In the genomic region with DNA sequence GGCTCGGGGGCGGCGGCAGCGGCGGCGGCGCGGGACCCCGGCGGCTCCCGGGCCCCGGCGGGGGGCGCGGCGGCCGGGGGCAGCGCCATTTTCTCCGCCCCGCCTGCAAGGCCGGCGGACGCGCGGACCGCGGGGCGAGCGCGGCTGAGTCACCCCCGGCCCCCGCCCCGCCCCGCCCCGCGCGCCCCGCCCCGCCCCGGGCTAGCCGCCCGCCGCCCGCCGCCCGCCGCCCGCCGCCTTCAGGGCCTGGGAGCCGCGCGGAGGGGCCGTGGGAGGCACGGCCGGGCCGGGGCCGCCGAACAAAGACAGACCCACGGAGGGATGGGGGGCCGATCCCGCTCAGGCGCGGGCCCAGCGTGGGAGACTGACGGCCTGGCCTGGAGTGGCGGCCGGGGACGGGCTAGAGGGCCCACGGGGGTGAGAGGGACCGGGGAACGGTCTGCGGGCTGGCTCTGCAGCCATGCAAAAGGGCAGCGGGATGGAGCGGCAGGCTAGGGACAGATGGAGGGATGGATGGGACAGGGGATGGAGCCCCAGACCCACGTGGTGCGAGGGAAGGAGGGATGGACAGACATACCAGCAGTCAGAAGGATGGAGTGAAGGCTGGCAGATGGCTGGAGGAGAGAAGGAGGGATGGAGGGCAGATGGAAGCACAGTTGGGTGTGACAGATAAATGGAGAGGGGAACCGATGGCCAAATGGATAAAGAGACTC, we compare ENCODE assay signal across 8 cellular contexts. TPM values are rescaled to one million over a fixed set of nuclear protein-coding genes. Genes with fewer than 3 reads are reported as not detected.
DNase-seq lines count a peak whose midpoint lies in the region; ATAC-seq and TF ChIP-seq lines count a peak whose summit lies in the region.

A gene (minus strand): TSS at position 124 of the 713 bp plus-strand sequence. CDS start 35 bp downstream, at position 89.

- peaks cover 17% of the 10 kb centered on the region for H3K4me1 Mint-ChIP-seq in HFFc6 (ENCODE audit: low read depth)

- H3K27ac Mint-ChIP-seq in HFFc6, result no peak within 1 kb of the TSS

- H3K9me3 ChIP-seq in ascending aorta (no peaks in the 10 kb centered on the region), right cardiac atrium (ENCODE audit: control insufficient read depth, low read length) (no peaks in the 10 kb centered on the region), psoas muscle (no peaks in the 10 kb centered on the region)

- TF ChIP-seq CTCF in HFFc6 (IDR thresholded peaks at IDR 0.05), result no peak
- no peak for TF ChIP-seq CTCF in RWPE1 (conservative IDR thresholded peaks at IDR 0.05; ENCODE audit: low read depth)
- TF ChIP-seq CTCF in ascending aorta (IDR thresholded peaks at IDR 0.05), result no peak
- TF ChIP-seq CTCF in psoas muscle (IDR thresholded peaks at IDR 0.05), result no peak

- POLR2A ChIA-PET in RWPE1 (lab: Yijun Ruan, JAX; ENCODE audit: low non-redundant PET), result no interaction called here

- WGBS in right cardiac atrium, result 2% methylated on average over 77 of the region's 77 CpGs
- 2 to 3% (median 2%) methylated on average over 38 to 69 of the region's 77 CpGs for WGBS in psoas muscle, 3 donors

- H3K9me3 Mint-ChIP-seq in HFFc6, result no peaks in the 10 kb centered on the region

- no peaks in the 10 kb centered on the region for H3K36me3 ChIP-seq in ascending aorta
- H3K36me3 ChIP-seq in psoas muscle (ENCODE audit: insufficient read depth in 1 of 2, low read depth in 1 of 2), result no peaks in the 10 kb centered on the region

- CTCF ChIA-PET in RWPE1 (lab: Yijun Ruan, JAX), result no interaction called here

- no peaks in the 10 kb centered on the region for H3K36me3 Mint-ChIP-seq in HFFc6 (ENCODE audit: low read depth)

- DNase-seq in HFFc6, result no peak
- peak; percentile 69 for DNase-seq in RWPE1 (ENCODE audit: low spot score)
- DNase-seq in ascending aorta (ENCODE audit: low spot score in 2 of 2), result peak in 1 of 2 donors; percentile 68
- DNase-seq in right cardiac atrium, result peak; percentile 45 to 79 (median 71)
- peak; percentile 47 to 60 for DNase-seq in psoas muscle
- DNase-seq in kidney glomerular epithelial cell (lab: John Stamatoyannopoulos, UW), result no peak
- DNase-seq in putamen (ENCODE audit: low spot score), result no peak

- H3K4me3 ChIP-seq in GM08714 (ENCODE audit: low read length) (peak within 1 kb of the TSS; percentile 61; the same call in 1 of the 2 replicates), ascending aorta (peak within 1 kb of the TSS; percentile 90 to 95), right cardiac atrium (ENCODE audit: low read length) (peak within 1 kb of the TSS; percentile 85), psoas muscle (peak within 1 kb of the TSS; percentile 92)

- H3K4me1 ChIP-seq in ascending aorta (peaks cover 0 to 6% of the 10 kb centered on the region in 2 donors), right cardiac atrium (ENCODE audit: control insufficient read depth, insufficient read depth, low read length) (peaks cover 7% of the 10 kb centered on the region), psoas muscle (peaks cover 15% of the 10 kb centered on the region)

- ATAC-seq in right cardiac atrium (peak; percentile 64 to 68), psoas muscle (peak; percentile 58 to 69 (median 65))

- H3K27me3 ChIP-seq in ascending aorta (no peaks in the 10 kb centered on the region), right cardiac atrium (ENCODE audit: control insufficient read depth, insufficient read depth) (no peaks in the 10 kb centered on the region), psoas muscle (ENCODE audit: insufficient read depth in 3 of 3, low read length in 2 of 3) (no peaks in the 10 kb centered on the region)

- H3K27me3 Mint-ChIP-seq in HFFc6 (ENCODE audit: insufficient read depth), result peaks cover 35% of the 10 kb centered on the region

- peak within 1 kb of the TSS; percentile 62 for H3K4me3 Mint-ChIP-seq in HFFc6

- intact Hi-C loops in ascending aorta (cut with DNase I), result loop anchor here (10.0 kb wide), 1 partner anchor 1359 kb away; no protein-coding TSS in a partner anchor
- intact Hi-C loops in right cardiac atrium (cut with DNase I), result loop anchor here in 3 of 4 donors (10.0 kb wide), 1 partner anchor 1099 kb away; no protein-coding TSS in a partner anchor
- intact Hi-C loops in psoas muscle (cut with DNase I), result loop anchor here (10.0 kb wide), 2 partner anchors 1099 to 1359 kb away; no protein-coding TSS in a partner anchor

- H3K27ac ChIP-seq in RWPE1 (peak within 1 kb of the TSS; percentile 21; the same call in 1 of the 2 replicates), ascending aorta (peak within 1 kb of the TSS; percentile 63 to 74), right cardiac atrium (ENCODE audit: low read length) (peak within 1 kb of the TSS; percentile 58), psoas muscle (peak within 1 kb of the TSS; percentile 82)

RNA-seq across cellular contexts. Expression of the gene that starts here (rescaled TPM):
- 1 to 10 TPM in 2 of 6 experiments, under 1 TPM in 4; 0.65 to 1.1 (median 0.94) TPM for total RNA-seq in HFFc6 (2021; fragmentation: NEBNext Ultra II Directional; extraction: Animal tissue kit (Norgen Biotek cat#: 25700))
- total RNA-seq in ascending aorta (4.4 TPM), right cardiac atrium (10 to 100 TPM; 40.7 to 42.5 (median 41.1) TPM), psoas muscle (10 to 100 TPM; 38.5 to 57.3 (median 49.8) TPM)
- polyA plus RNA-seq in right cardiac atrium (25.0 TPM), psoas muscle (10 to 100 TPM; 10.3 to 60.1 (median 25.1) TPM)

Comparison
In these comparisons a context has a peak if more than half of its experiments do, and no peak if none do; other contexts are left out.
1. DNase-seq: peak in RWPE1 (single experiment), right cardiac atrium (3 of 3) and psoas muscle (2 of 2); none in HFFc6 (single experiment), kidney glomerular epithelial cell (single experiment) and putamen (single experiment).
2. H3K27ac ChIP-seq: peak in every context shown above with its lines; median percentile 82 in psoas muscle; 68 in ascending aorta; 58 in right cardiac atrium; 21 in RWPE1.
3. Peak in every context shown above with its lines, with median percentiles within 50 percentile points of each other: H3K4me3 ChIP-seq.